ENCODE assay signal across 8 cellular contexts in the genomic region with DNA sequence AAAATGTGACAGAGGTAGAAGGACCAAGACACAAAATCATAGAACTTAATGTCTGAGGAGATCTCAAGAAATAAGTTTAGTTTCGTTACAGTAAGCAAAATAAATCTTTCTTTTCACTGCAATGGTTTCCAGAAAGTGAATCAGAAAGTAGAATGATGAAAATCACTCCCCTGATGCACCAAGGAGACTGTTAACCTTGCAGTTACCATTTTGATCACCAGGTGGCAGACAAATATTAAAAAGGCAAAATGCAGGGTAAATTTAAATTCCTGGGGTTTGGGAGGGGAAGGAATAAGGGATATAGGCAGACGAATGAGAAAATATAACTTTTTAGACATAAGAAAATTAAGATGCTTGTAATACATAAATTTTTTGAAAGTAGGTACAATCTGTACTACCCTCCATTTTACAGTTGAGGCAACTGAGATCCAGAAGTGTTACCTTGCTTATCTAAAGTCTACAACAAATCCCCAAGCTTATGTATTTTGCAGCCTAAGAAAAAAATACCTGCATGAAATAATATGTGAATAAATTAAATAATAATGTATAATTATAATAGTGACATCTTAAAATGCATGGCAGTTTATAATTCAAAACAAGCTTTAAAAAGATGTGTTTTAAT.
A peak's percentile ranks its signal among the peaks of the same experiment; 100 is the strongest.
DNase-seq lines count a peak whose midpoint lies in the region; ATAC-seq lines count a peak whose summit lies in the region.

No MANE protein-coding gene starts in this region.

- DNase-seq in NCI-H2029 (lab: John Stamatoyannopoulos, UW) (peak; percentile 5), NCI-H2029 treated with DMSO at 0.1 percent for 48 hours (lab: John Stamatoyannopoulos, UW) (no peak), NCI-H82 treated with DMSO at 0.1 percent for 48 hours (lab: John Stamatoyannopoulos, UW; ENCODE audit: unreplicated experiment) (peak; percentile 16), cerebellar cortex (ENCODE audit: low spot score) (peak; percentile 31), myocyte (ENCODE audit: low read depth) (peak; percentile 59), caudate nucleus (lab: John Stamatoyannopoulos, UW) (no peak)

- peak; percentile 39 for ATAC-seq in GM18873 (IDR thresholded peaks at IDR 0.05; ENCODE audit: low FRiP score, unreplicated experiment)
- peak; percentile 61 for ATAC-seq in HG03064 (IDR thresholded peaks at IDR 0.05; ENCODE audit: low read depth, unreplicated experiment)

- H3K27ac ChIP-seq in caudate nucleus (ENCODE audit: low read depth, low read length) = no peak overlapping the region

Comparison
In these comparisons a context has a peak if more than half of its experiments do, and no peak if none do; other contexts are left out.
1. DNase-seq: peak in NCI-H2029 (single experiment), NCI-H82 treated with DMSO at 0.1 percent for 48 hours (single experiment), cerebellar cortex (single experiment) and myocyte (single experiment); none in NCI-H2029 treated with DMSO at 0.1 percent for 48 hours (single experiment) and caudate nucleus (0 of 61).